ENCODE assay signal across 14 cellular contexts in genomic region chr7:139094030-139094429, GRCh38. TPM values are rescaled to one million over a fixed set of nuclear protein-coding genes. Genes with fewer than 3 reads are reported as not detected.
DNase-seq lines count a peak whose midpoint lies in the region; ATAC-seq and TF ChIP-seq lines count a peak whose summit lies in the region.
"Had no signal": no experiment of that assay in that cellular context is flagged by ENCODE, and none has a peak within 500 bp of the region (broad histone marks: within the 10 kb centered on the region; RNA-seq: fewer than 3 reads in every experiment).

No MANE protein-coding gene starts in this region.

- CTCF ChIA-PET in CD4-positive, alpha-beta T cell (lab: Charles Lee): interaction anchor here (1.0 to 2.9 kb wide), 6 partner anchors 8 to 34 kb away, joined by 4 to 38 read pairs (median 8); partner anchors contain the start of gene ZC3HAV1
- CTCF ChIA-PET in OCI-LY7 (lab: Charles Lee; ENCODE audit: unreplicated experiment): interaction anchor here (0.6 to 1.1 kb wide), 2 partner anchors 19 to 20 kb away, joined by 3 to 5 read pairs; no protein-coding TSS in a partner anchor

- no peaks in the 10 kb centered on the region for H3K9me3 ChIP-seq in CD4-positive, alpha-beta T cell (ENCODE audit: control insufficient read depth, low read length)
- H3K9me3 ChIP-seq in OCI-LY7 (ENCODE audit: low read length): no peaks in the 10 kb centered on the region

- H3K27me3 ChIP-seq in CD4-positive, alpha-beta T cell (ENCODE audit: control insufficient read depth, insufficient read depth, low read length): no peaks in the 10 kb centered on the region

- peak overlapping the region; percentile 61 for H3K4me3 ChIP-seq in OCI-LY7 (ENCODE audit: low read depth, low read length, poor library complexity, severe bottlenecking)

- H3K9me3 Mint-ChIP-seq in CD4-positive, alpha-beta T cell: peaks cover 2% of the 10 kb centered on the region
- no peaks in the 10 kb centered on the region for H3K9me3 Mint-ChIP-seq in central memory CD8-positive, alpha-beta T cell
- H3K9me3 Mint-ChIP-seq in osteocyte (ENCODE audit: unreplicated experiment): no peaks in the 10 kb centered on the region

- peaks cover 75% of the 10 kb centered on the region for H3K79me2 ChIP-seq in OCI-LY7 (ENCODE audit: insufficient read depth, low read depth, low read length)

- no peak for DNase-seq in CD4-positive, alpha-beta T cell
- DNase-seq in OCI-LY7 (ENCODE audit: low spot score): no peak
- no peak for DNase-seq in central memory CD8-positive, alpha-beta T cell (ENCODE audit: low spot score in 2 of 2)
- DNase-seq in osteocyte (ENCODE audit: extremely low spot score, unreplicated experiment): no peak
- DNase-seq in GM03348 (ENCODE audit: low spot score): no peak
- DNase-seq in iPS-NIHi7 (ENCODE audit: extremely low spot score): no peak
- DNase-seq in left ventricle myocardium superior: no peak
- DNase-seq: activated effector memory CD4-positive, alpha-beta T cell treated with Interleukin-2 at 50 U/mL for 16 hours; foreskin melanocyte; kidney; MV-4-11; NCI-H226; nucleus accumbens had no signal

- peak overlapping the region; percentile 89 for H3K4me3 Mint-ChIP-seq in CD4-positive, alpha-beta T cell
- H3K4me3 Mint-ChIP-seq in central memory CD8-positive, alpha-beta T cell: peak overlapping the region; percentile 75
- peak overlapping the region; percentile 20 for H3K4me3 Mint-ChIP-seq in osteocyte (ENCODE audit: unreplicated experiment)

- peak overlapping the region; percentile 25; the same call in 1 of the 2 replicates for H2AFZ ChIP-seq in OCI-LY7 (ENCODE audit: low read length)

- peak overlapping the region; percentile 92 for H3K27ac Mint-ChIP-seq in CD4-positive, alpha-beta T cell
- H3K27ac Mint-ChIP-seq in central memory CD8-positive, alpha-beta T cell (ENCODE audit: low read depth): peak overlapping the region; percentile 87
- peak overlapping the region; percentile 79 for H3K27ac Mint-ChIP-seq in osteocyte (ENCODE audit: unreplicated experiment)

- H3K4me2 ChIP-seq in OCI-LY7 (ENCODE audit: low read length): peak overlapping the region; percentile 81

- peak overlapping the region; percentile 80 for H3K27ac ChIP-seq in CD4-positive, alpha-beta T cell (ENCODE audit: low read depth, low read length)
- peak overlapping the region; percentile 93 for H3K27ac ChIP-seq in OCI-LY7 (ENCODE audit: low read depth, low read length, poor library complexity, severe bottlenecking)

- peaks cover 39% of the 10 kb centered on the region for H3K4me1 ChIP-seq in OCI-LY7 (ENCODE audit: insufficient read depth, low read length, poor library complexity, severe bottlenecking)

- H3K9me2 ChIP-seq in OCI-LY7 (ENCODE audit: insufficient read depth, low read length): no peaks in the 10 kb centered on the region

- peaks cover 80% of the 10 kb centered on the region for H3K36me3 Mint-ChIP-seq in CD4-positive, alpha-beta T cell (ENCODE audit: low read depth)
- peaks cover 70% of the 10 kb centered on the region for H3K36me3 Mint-ChIP-seq in central memory CD8-positive, alpha-beta T cell (ENCODE audit: insufficient read depth)
- H3K36me3 Mint-ChIP-seq in osteocyte (ENCODE audit: unreplicated experiment): peaks cover 9% of the 10 kb centered on the region

- H3K4me1 Mint-ChIP-seq in CD4-positive, alpha-beta T cell (ENCODE audit: low read depth): peaks cover 86% of the 10 kb centered on the region
- peaks cover 68% of the 10 kb centered on the region for H3K4me1 Mint-ChIP-seq in central memory CD8-positive, alpha-beta T cell
- peaks cover 32% of the 10 kb centered on the region for H3K4me1 Mint-ChIP-seq in osteocyte (ENCODE audit: unreplicated experiment)

- no TSS peak for BruUV-seq in OCI-LY7 (replicated peaks; lab: Mats Ljungman, UMichigan)

- no peaks in the 10 kb centered on the region for H3K27me3 Mint-ChIP-seq in CD4-positive, alpha-beta T cell
- H3K27me3 Mint-ChIP-seq in central memory CD8-positive, alpha-beta T cell: no peaks in the 10 kb centered on the region
- H3K27me3 Mint-ChIP-seq in osteocyte (ENCODE audit: unreplicated experiment): no peaks in the 10 kb centered on the region

- no peak for ATAC-seq in CD4-positive, alpha-beta T cell (ENCODE audit: poor library complexity)
- no peak for ATAC-seq in central memory CD8-positive, alpha-beta T cell (replicated peaks; ENCODE audit: extremely low read depth, poor library complexity, severe bottlenecking)
- ATAC-seq in left ventricle myocardium superior (no peak), GM21723 (IDR thresholded peaks at IDR 0.05; ENCODE audit: unreplicated experiment) (no peak)

- TF ChIP-seq CTCF in CD4-positive, alpha-beta T cell (IDR thresholded peaks at IDR 0.05): no peak
- TF ChIP-seq CTCF in OCI-LY7 (conservative IDR thresholded peaks at IDR 0.05; ENCODE audit: low read length): no peak
- TF ChIP-seq CTCF in osteocyte (IDR thresholded peaks at IDR 0.05): no peak

- POLR2A ChIA-PET in CD4-positive, alpha-beta T cell (lab: Charles Lee): interaction anchor here (1.3 to 3.1 kb wide), 19 partner anchors 9 to 246 kb away, joined by 4 to 171 read pairs (median 11); partner anchors contain the start of gene FMC1
- POLR2A ChIA-PET in OCI-LY7 (lab: Charles Lee): interaction anchor here (0.6 to 3.2 kb wide), 10 partner anchors 8 to 291 kb away, joined by 3 to 51 read pairs (median 4); no protein-coding TSS in a partner anchor

- H4K20me1 ChIP-seq in OCI-LY7 (ENCODE audit: insufficient read depth, low read length): no peaks in the 10 kb centered on the region

- peaks cover 58% of the 10 kb centered on the region for H3K36me3 ChIP-seq in OCI-LY7 (ENCODE audit: insufficient read depth, low read length)

- intact Hi-C loops in CD4-positive, alpha-beta T cell (cut with DNase I, micrococcal nuclease): loop anchor here in 1 of 2 experiments (2.0 kb wide), 1 partner anchor 19 kb away; no protein-coding TSS in a partner anchor
- intact Hi-C loops in OCI-LY7 (cut with micrococcal nuclease; ENCODE audit: unreplicated experiment) (loop anchor here (2.0 to 10.0 kb wide), 2 partner anchors 15 to 1821 kb away; partner anchors contain the start of gene ZC3HAV1), left ventricle myocardium superior (cut with micrococcal nuclease) (no loop called here)

RNA-seq across cellular contexts. Expression of gene ZC3HAV1, which starts 15.5 kb away (rescaled TPM):
- 100 to 1,000 TPM; 169 to 178 TPM for total RNA-seq in CD4-positive, alpha-beta T cell
- total RNA-seq in OCI-LY7 (2014; rRNA removed; shearing (Covaris generic)): 44.2 and 47.4 TPM in 2 replicates
- total RNA-seq in OCI-LY7 (2022) (47.6 and 52.4 TPM in 2 replicates), osteocyte (42.7 and 43.0 TPM in 2 replicates), left ventricle myocardium superior (7.1 TPM)

RNA-seq across cellular contexts. Expression of gene ZC3HAV1L, which starts 58.2 kb away (rescaled TPM):
- total RNA-seq in CD4-positive, alpha-beta T cell: under 1 TPM; 0.44 to 0.50 TPM
- not detected in 2 replicates for total RNA-seq in OCI-LY7 (2014; rRNA removed; shearing (Covaris generic))
- not detected in 2 replicates for total RNA-seq in OCI-LY7 (2022)
- total RNA-seq in osteocyte: not detected in 2 replicates
- total RNA-seq in left ventricle myocardium superior: 3.1 TPM

Comparison
In these comparisons a context has a peak if more than half of its experiments do, and no peak if none do; other contexts are left out.
1. H3K4me3 Mint-ChIP-seq: peak in every context shown above with its lines; median percentile 89 in CD4-positive, alpha-beta T cell; 75 in central memory CD8-positive, alpha-beta T cell; 20 in osteocyte.